ENCODE assay signal across 17 cellular contexts in genomic region chr12:33649992-33650391, GRCh38.
DNase-seq lines count a peak whose midpoint lies in the region; ATAC-seq lines count a peak whose summit lies in the region.
"Had no signal": no experiment of that assay in that cellular context is flagged by ENCODE, and none has a peak within 500 bp of the region (broad histone marks: within the 10 kb centered on the region; RNA-seq: fewer than 3 reads in every experiment).

No MANE protein-coding gene starts in this region.

- H3K27me3 ChIP-seq in HUES64 (ENCODE audit: insufficient read depth, low read length) = no peaks in the 10 kb centered on the region
- H3K27me3 ChIP-seq in SJCRH30 = no peaks in the 10 kb centered on the region
- H3K27me3 ChIP-seq: BE2C had no signal

- no peak overlapping the region for H3K9ac ChIP-seq in HUES64 (ENCODE audit: low read depth, low read length)

- WGBS in HUES64 = 81% methylated on average over 4 of the region's 4 CpGs

- peaks cover 40% of the 10 kb centered on the region for H3K9me3 ChIP-seq in HUES64 (ENCODE audit: insufficient read depth, low read depth, low read length)
- H3K9me3 ChIP-seq in SJCRH30 (replicated peaks) = no peaks in the 10 kb centered on the region
- H3K9me3 ChIP-seq: BE2C had no signal

- H3K4me3 ChIP-seq in HUES64 (ENCODE audit: low read length) (no peak overlapping the region), SJCRH30 (no peak overlapping the region)

- peak; percentile 3 to 43 for DNase-seq in SJCRH30
- peak; percentile 42 for DNase-seq in iPS DF 19.7 (ENCODE audit: low read depth, low spot score)
- no peak for DNase-seq in occipital lobe (lab: John Stamatoyannopoulos, UW)
- DNase-seq in NOMO-1 treated with dmso at 0.1 percent for 144 hours (lab: John Stamatoyannopoulos, UW; ENCODE audit: unreplicated experiment) = no peak
- DNase-seq: ACHN; BE2C; C1 segment of cervical spinal cord; CD4-positive, CD25-positive, alpha-beta regulatory T cell; CD8-positive, alpha-beta memory T cell; COR-L47; DMS 273 treated with DMSO at 0.1 percent for 48 hours; DMS53; HCEC 1CT; KG1 had no signal

- H3K4me1 ChIP-seq in HUES64 (ENCODE audit: insufficient read depth, low read length) (peaks cover 10% of the 10 kb centered on the region), SJCRH30 (peaks cover 6% of the 10 kb centered on the region)
- H3K4me1 ChIP-seq: BE2C had no signal

- peak overlapping the region; percentile 87; the same call in 1 of the 2 replicates for H3K27ac ChIP-seq in HUES64 (ENCODE audit: low read depth, low read length)
- no peak overlapping the region for H3K27ac ChIP-seq in SJCRH30

- H3K36me3 ChIP-seq in HUES64 (ENCODE audit: insufficient read depth, low read length) = 0 out of 2 replicates have a peak, but pooled peaks cover 5% of the 10 kb centered on the region
- no peaks in the 10 kb centered on the region for H3K36me3 ChIP-seq in SJCRH30
- H3K36me3 ChIP-seq: BE2C had no signal

- ATAC-seq in HG03521 (IDR thresholded peaks at IDR 0.05; ENCODE audit: unreplicated experiment) = no peak
- no peak for ATAC-seq in HG03571 (IDR thresholded peaks at IDR 0.05; ENCODE audit: unreplicated experiment)

Comparison
In these comparisons a context has a peak if more than half of its experiments do, and no peak if none do; other contexts are left out.
1. DNase-seq: peak in SJCRH30 (2 of 2) and iPS DF 19.7 (single experiment); none in occipital lobe (single experiment) and NOMO-1 treated with dmso at 0.1 percent for 144 hours (single experiment).